In the genomic region with DNA sequence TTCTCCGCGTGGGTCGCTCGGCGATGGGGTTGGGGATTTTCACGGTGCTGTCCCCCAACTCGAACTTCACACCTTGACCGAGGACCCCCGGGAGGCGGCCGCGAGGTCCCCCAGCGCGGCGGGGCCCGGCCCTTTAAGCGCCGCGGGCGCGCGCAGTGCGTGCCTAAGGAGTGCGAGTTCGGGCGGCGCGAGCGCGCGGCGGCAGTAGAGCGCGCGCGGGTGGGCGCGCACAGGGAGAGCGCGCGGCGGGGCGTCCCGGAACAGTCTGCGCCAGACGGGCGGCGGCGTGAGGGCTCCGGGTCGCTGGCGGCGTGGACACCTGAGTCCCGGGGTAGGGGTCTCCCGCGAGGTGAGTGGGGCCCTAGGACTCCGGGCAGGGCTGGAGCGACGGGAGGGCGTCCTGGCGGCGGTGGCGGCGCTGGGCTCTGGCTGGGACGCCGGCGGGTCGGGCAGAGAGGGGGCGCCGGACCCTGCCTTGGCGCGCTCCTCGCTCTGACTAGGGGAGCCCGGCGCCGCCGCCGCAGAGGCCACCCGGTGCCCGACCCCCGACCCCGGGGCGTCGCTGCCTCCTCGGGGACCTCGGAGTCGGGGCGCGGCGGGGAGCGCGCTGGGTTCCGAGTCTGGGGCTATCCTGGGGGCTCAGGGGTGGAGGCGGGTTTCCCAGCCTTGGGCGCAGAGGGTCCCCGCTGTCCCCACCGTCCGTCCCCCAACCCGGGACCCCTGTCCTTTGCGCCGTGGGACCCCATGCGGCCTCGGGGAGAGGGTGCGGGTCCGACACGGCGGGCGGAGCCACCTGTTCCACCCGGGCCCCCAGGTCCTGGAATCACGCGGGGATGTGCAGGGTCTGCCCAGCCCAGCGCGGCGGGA, we compare ENCODE assay signal across 2 cellular contexts.
TF ChIP-seq lines count a peak whose summit lies in the region.

A gene with protein sequence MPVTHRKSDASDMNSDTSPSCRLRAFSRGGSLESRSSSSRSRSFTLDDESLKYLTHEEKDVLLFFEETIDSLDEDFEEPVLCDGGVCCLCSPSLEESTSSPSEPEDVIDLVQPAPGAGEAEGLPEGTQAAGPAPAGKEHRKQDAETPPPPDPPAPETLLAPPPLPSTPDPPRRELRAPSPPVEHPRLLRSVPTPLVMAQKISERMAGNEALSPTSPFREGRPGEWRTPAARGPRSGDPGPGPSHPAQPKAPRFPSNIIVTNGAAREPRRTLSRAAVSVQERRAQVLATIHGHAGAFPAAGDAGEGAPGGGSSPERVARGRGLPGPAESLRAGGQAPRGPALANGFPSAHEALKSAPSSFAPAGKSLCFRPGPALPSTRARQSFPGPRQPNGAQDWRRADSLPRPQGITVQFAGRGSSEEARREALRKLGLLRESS (plus strand): TSS at position 235 of the 867 bp plus-strand sequence. CDS start 28,722 bp downstream, outside the sequence.

TF ChIP-seq in Ishikawa, 13 proteins besides CTCF, POLR2A, EP300 and RAD21:
- TF ChIP-seq CEBPB (IDR thresholded peaks at IDR 0.05): no peak
- TF ChIP-seq, protein P1, sequence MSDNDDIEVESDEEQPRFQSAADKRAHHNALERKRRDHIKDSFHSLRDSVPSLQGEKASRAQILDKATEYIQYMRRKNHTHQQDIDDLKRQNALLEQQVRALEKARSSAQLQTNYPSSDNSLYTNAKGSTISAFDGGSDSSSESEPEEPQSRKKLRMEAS (IDR thresholded peaks at IDR 0.05): no peak; the same call in 1 of the 2 replicates
- TF ChIP-seq, protein P2, sequence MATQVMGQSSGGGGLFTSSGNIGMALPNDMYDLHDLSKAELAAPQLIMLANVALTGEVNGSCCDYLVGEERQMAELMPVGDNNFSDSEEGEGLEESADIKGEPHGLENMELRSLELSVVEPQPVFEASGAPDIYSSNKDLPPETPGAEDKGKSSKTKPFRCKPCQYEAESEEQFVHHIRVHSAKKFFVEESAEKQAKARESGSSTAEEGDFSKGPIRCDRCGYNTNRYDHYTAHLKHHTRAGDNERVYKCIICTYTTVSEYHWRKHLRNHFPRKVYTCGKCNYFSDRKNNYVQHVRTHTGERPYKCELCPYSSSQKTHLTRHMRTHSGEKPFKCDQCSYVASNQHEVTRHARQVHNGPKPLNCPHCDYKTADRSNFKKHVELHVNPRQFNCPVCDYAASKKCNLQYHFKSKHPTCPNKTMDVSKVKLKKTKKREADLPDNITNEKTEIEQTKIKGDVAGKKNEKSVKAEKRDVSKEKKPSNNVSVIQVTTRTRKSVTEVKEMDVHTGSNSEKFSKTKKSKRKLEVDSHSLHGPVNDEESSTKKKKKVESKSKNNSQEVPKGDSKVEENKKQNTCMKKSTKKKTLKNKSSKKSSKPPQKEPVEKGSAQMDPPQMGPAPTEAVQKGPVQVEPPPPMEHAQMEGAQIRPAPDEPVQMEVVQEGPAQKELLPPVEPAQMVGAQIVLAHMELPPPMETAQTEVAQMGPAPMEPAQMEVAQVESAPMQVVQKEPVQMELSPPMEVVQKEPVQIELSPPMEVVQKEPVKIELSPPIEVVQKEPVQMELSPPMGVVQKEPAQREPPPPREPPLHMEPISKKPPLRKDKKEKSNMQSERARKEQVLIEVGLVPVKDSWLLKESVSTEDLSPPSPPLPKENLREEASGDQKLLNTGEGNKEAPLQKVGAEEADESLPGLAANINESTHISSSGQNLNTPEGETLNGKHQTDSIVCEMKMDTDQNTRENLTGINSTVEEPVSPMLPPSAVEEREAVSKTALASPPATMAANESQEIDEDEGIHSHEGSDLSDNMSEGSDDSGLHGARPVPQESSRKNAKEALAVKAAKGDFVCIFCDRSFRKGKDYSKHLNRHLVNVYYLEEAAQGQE (IDR thresholded peaks at IDR 0.05; ENCODE audit: low read depth): no peak
- no peak for TF ChIP-seq CREB1 (IDR thresholded peaks at IDR 0.05; ENCODE audit: low read depth)
- TF ChIP-seq NFIC (IDR thresholded peaks at IDR 0.05): no peak
- TF ChIP-seq TCF12 (IDR thresholded peaks at IDR 0.05; ENCODE audit: low read depth): no peak; the same call in 1 of the 2 replicates
- peak; percentile 94 for TF ChIP-seq ZBTB7A (IDR thresholded peaks at IDR 0.05; ENCODE audit: low read depth)
- TF ChIP-seq TEAD4 (IDR thresholded peaks at IDR 0.05): no peak
- no peak for TF ChIP-seq YY1 (IDR thresholded peaks at IDR 0.05; ENCODE audit: low read depth)
- TF ChIP-seq TAF1 (IDR thresholded peaks at IDR 0.05; ENCODE audit: low read depth): peak; percentile 40; the same call in 1 of the 2 replicates

TF ChIP-seq in H1, 55 proteins besides CTCF, POLR2A, EP300 and RAD21:
- peak; percentile 68 for TF ChIP-seq ASH2L (IDR thresholded peaks at IDR 0.05; ENCODE audit: low read length)
- TF ChIP-seq CHD2 (IDR thresholded peaks at IDR 0.05; ENCODE audit: low read length): no peak
- TF ChIP-seq POU5F1 (IDR thresholded peaks at IDR 0.05; ENCODE audit: low read depth, low read length): no peak
- no peak for TF ChIP-seq CHD1 (IDR thresholded peaks at IDR 0.05; ENCODE audit: low read depth, low read length)
- TF ChIP-seq, protein P3, sequence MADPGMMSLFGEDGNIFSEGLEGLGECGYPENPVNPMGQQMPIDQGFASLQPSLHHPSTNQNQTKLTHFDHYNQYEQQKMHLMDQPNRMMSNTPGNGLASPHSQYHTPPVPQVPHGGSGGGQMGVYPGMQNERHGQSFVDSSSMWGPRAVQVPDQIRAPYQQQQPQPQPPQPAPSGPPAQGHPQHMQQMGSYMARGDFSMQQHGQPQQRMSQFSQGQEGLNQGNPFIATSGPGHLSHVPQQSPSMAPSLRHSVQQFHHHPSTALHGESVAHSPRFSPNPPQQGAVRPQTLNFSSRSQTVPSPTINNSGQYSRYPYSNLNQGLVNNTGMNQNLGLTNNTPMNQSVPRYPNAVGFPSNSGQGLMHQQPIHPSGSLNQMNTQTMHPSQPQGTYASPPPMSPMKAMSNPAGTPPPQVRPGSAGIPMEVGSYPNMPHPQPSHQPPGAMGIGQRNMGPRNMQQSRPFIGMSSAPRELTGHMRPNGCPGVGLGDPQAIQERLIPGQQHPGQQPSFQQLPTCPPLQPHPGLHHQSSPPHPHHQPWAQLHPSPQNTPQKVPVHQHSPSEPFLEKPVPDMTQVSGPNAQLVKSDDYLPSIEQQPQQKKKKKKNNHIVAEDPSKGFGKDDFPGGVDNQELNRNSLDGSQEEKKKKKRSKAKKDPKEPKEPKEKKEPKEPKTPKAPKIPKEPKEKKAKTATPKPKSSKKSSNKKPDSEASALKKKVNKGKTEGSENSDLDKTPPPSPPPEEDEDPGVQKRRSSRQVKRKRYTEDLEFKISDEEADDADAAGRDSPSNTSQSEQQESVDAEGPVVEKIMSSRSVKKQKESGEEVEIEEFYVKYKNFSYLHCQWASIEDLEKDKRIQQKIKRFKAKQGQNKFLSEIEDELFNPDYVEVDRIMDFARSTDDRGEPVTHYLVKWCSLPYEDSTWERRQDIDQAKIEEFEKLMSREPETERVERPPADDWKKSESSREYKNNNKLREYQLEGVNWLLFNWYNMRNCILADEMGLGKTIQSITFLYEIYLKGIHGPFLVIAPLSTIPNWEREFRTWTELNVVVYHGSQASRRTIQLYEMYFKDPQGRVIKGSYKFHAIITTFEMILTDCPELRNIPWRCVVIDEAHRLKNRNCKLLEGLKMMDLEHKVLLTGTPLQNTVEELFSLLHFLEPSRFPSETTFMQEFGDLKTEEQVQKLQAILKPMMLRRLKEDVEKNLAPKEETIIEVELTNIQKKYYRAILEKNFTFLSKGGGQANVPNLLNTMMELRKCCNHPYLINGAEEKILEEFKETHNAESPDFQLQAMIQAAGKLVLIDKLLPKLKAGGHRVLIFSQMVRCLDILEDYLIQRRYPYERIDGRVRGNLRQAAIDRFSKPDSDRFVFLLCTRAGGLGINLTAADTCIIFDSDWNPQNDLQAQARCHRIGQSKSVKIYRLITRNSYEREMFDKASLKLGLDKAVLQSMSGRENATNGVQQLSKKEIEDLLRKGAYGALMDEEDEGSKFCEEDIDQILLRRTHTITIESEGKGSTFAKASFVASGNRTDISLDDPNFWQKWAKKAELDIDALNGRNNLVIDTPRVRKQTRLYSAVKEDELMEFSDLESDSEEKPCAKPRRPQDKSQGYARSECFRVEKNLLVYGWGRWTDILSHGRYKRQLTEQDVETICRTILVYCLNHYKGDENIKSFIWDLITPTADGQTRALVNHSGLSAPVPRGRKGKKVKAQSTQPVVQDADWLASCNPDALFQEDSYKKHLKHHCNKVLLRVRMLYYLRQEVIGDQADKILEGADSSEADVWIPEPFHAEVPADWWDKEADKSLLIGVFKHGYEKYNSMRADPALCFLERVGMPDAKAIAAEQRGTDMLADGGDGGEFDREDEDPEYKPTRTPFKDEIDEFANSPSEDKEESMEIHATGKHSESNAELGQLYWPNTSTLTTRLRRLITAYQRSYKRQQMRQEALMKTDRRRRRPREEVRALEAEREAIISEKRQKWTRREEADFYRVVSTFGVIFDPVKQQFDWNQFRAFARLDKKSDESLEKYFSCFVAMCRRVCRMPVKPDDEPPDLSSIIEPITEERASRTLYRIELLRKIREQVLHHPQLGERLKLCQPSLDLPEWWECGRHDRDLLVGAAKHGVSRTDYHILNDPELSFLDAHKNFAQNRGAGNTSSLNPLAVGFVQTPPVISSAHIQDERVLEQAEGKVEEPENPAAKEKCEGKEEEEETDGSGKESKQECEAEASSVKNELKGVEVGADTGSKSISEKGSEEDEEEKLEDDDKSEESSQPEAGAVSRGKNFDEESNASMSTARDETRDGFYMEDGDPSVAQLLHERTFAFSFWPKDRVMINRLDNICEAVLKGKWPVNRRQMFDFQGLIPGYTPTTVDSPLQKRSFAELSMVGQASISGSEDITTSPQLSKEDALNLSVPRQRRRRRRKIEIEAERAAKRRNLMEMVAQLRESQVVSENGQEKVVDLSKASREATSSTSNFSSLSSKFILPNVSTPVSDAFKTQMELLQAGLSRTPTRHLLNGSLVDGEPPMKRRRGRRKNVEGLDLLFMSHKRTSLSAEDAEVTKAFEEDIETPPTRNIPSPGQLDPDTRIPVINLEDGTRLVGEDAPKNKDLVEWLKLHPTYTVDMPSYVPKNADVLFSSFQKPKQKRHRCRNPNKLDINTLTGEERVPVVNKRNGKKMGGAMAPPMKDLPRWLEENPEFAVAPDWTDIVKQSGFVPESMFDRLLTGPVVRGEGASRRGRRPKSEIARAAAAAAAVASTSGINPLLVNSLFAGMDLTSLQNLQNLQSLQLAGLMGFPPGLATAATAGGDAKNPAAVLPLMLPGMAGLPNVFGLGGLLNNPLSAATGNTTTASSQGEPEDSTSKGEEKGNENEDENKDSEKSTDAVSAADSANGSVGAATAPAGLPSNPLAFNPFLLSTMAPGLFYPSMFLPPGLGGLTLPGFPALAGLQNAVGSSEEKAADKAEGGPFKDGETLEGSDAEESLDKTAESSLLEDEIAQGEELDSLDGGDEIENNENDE (IDR thresholded peaks at IDR 0.05; ENCODE audit: insufficient replicate concordance, low read length): no peak
- no peak for TF ChIP-seq GABPA (IDR thresholded peaks at IDR 0.05; ENCODE audit: borderline replicate concordance, insufficient read depth, low read length)
- TF ChIP-seq TAF7 (optimal IDR thresholded peaks at IDR 0.05; ENCODE audit: borderline replicate concordance, low read depth, low read length): no peak
- peak; percentile 9 to 11; a peak in 1 of 4 replicates for TF ChIP-seq HDAC2 (IDR thresholded peaks at IDR 0.05; ENCODE audit: borderline replicate concordance in 1 of 2, low read depth in 2 of 2, low read length in 2 of 2)
- no peak for TF ChIP-seq GTF2F1 (IDR thresholded peaks at IDR 0.05; ENCODE audit: borderline replicate concordance, low read depth, low read length)
- peak; percentile 97 for TF ChIP-seq KDM4A (IDR thresholded peaks at IDR 0.05; ENCODE audit: low read depth, low read length, severe bottlenecking)
- 0 out of 2 replicates have a peak, but pooled peaks have one; percentile 26 for TF ChIP-seq FOSL1 (IDR thresholded peaks at IDR 0.05; ENCODE audit: insufficient read depth, low read depth, low read length)
- TF ChIP-seq, protein P4, sequence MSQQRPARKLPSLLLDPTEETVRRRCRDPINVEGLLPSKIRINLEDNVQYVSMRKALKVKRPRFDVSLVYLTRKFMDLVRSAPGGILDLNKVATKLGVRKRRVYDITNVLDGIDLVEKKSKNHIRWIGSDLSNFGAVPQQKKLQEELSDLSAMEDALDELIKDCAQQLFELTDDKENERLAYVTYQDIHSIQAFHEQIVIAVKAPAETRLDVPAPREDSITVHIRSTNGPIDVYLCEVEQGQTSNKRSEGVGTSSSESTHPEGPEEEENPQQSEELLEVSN (IDR thresholded peaks at IDR 0.05): no peak
- TF ChIP-seq SIN3A (conservative IDR thresholded peaks at IDR 0.05 in 1 of 2, IDR thresholded peaks at IDR 0.05 in 1 of 2; ENCODE audit: low read depth in 1 of 2, low read length in 2 of 2): no peak
- TF ChIP-seq SP4 (IDR thresholded peaks at IDR 0.05; ENCODE audit: low read length): no peak
- peak; percentile 49; the same call in 1 of the 2 replicates for TF ChIP-seq TAF1 (IDR thresholded peaks at IDR 0.05; ENCODE audit: low read depth, low read length)
- TF ChIP-seq CREB1 (IDR thresholded peaks at IDR 0.05): no peak
- no peak for TF ChIP-seq ZNF274 (IDR thresholded peaks at IDR 0.05; ENCODE audit: borderline replicate concordance, extremely low read depth, low read length)
- TF ChIP-seq, protein P5, sequence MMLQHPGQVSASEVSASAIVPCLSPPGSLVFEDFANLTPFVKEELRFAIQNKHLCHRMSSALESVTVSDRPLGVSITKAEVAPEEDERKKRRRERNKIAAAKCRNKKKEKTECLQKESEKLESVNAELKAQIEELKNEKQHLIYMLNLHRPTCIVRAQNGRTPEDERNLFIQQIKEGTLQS (IDR thresholded peaks at IDR 0.05; ENCODE audit: insufficient read depth, low read depth, low read length): no peak
- TF ChIP-seq RBBP5 (IDR thresholded peaks at IDR 0.05; ENCODE audit: borderline replicate concordance, low read depth, low read length): peak; percentile 93; the same call in 1 of the 2 replicates
- TF ChIP-seq MAFK (IDR thresholded peaks at IDR 0.05; ENCODE audit: low read depth, low read length): no peak
- no peak for TF ChIP-seq SIRT6 (IDR thresholded peaks at IDR 0.05; ENCODE audit: low read length)
- no peak for TF ChIP-seq KDM1A (IDR thresholded peaks at IDR 0.05; ENCODE audit: borderline replicate concordance, low read length)
- no peak for TF ChIP-seq RXRA (IDR thresholded peaks at IDR 0.05; ENCODE audit: insufficient read depth, low read depth, low read length)
- no peak for TF ChIP-seq SUZ12 (IDR thresholded peaks at IDR 0.05; ENCODE audit: low read length)
- no peak for TF ChIP-seq SIX5 (IDR thresholded peaks at IDR 0.05; ENCODE audit: low read depth, low read length)
- peak; percentile 40; the same call in 1 of the 2 replicates for TF ChIP-seq POLR2AphosphoS5 (IDR thresholded peaks at IDR 0.05; ENCODE audit: low read depth, low read length)
- TF ChIP-seq JUND (IDR thresholded peaks at IDR 0.05; ENCODE audit: low read length): no peak
- TF ChIP-seq, protein P1 (IDR thresholded peaks at IDR 0.05): peak; percentile 39; the same call in 1 of the 2 replicates
- TF ChIP-seq PHF8 (conservative IDR thresholded peaks at IDR 0.05; ENCODE audit: low read depth, low read length): peak; percentile 68
- TF ChIP-seq, protein P6, sequence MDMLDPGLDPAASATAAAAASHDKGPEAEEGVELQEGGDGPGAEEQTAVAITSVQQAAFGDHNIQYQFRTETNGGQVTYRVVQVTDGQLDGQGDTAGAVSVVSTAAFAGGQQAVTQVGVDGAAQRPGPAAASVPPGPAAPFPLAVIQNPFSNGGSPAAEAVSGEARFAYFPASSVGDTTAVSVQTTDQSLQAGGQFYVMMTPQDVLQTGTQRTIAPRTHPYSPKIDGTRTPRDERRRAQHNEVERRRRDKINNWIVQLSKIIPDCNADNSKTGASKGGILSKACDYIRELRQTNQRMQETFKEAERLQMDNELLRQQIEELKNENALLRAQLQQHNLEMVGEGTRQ (IDR thresholded peaks at IDR 0.05; ENCODE audit: low read length): no peak
- TF ChIP-seq CTBP2 (IDR thresholded peaks at IDR 0.05; ENCODE audit: borderline replicate concordance, insufficient read depth, insufficient read length, low read length): no peak
- no peak for TF ChIP-seq CEBPB (IDR thresholded peaks at IDR 0.05; ENCODE audit: low read depth, low read length)
TF ChIP-seq in H1: peak in this region for 9.
